8 cellular contexts compared by ENCODE assay signal in genomic region chrX:50988649-50989048, GRCh38.
A peak's percentile ranks its signal among the peaks of the same experiment; 100 is the strongest.
DNase-seq lines count a peak whose midpoint lies in the region; ATAC-seq and TF ChIP-seq lines count a peak whose summit lies in the region.

No MANE protein-coding gene starts in this region.

- intact Hi-C loops in spleen (cut with DNase I; ENCODE audit: low total_unique reads), result loop anchor here (10.0 kb wide), 1 partner anchor 294 kb away; no protein-coding TSS in a partner anchor
- intact Hi-C loops in gastrocnemius medialis (cut with DNase I; ENCODE audit: low total_unique reads), result no loop called here

- TF ChIP-seq POLR2A in spleen (IDR thresholded peaks at IDR 0.05) (no peak), gastrocnemius medialis (IDR thresholded peaks at IDR 0.05) (no peak)

- ATAC-seq in GM19463 (IDR thresholded peaks at IDR 0.05; ENCODE audit: unreplicated experiment), result peak; percentile 63
- peak; percentile 62 for ATAC-seq in foreskin keratinocyte
- no peak for ATAC-seq in GM19452 (IDR thresholded peaks at IDR 0.05; ENCODE audit: unreplicated experiment)
- no peak for ATAC-seq in gastrocnemius medialis

- H3K4me1 Mint-ChIP-seq in immature natural killer cell, result no peaks in the 10 kb centered on the region

- H3K27me3 ChIP-seq in SJCRH30 (no peaks in the 10 kb centered on the region), foreskin keratinocyte (no peaks in the 10 kb centered on the region), spleen (replicated peaks in 1 of 7) (peaks cover 0 to 10% (median 0%) of the 10 kb centered on the region in 7 donors), gastrocnemius medialis (peaks cover 0 to 9% (median 0%) of the 10 kb centered on the region in 3 donors)

- H3K27ac Mint-ChIP-seq in immature natural killer cell, result no peak overlapping the region

- no peak overlapping the region for H3K4me3 Mint-ChIP-seq in immature natural killer cell

- in situ Hi-C loops in gastrocnemius medialis (cut with MboI; ENCODE audit: low sequenced_read_pairs in 4 of 4), result no loop called here

- no peaks in the 10 kb centered on the region for H3K36me3 Mint-ChIP-seq in immature natural killer cell

- H3K27me3 Mint-ChIP-seq in immature natural killer cell (ENCODE audit: low read depth in 3 of 3), result peaks cover 2 to 18% (median 3%) of the 10 kb centered on the region in 3 donors

- H3K9me3 ChIP-seq in SJCRH30 (replicated peaks) (no peaks in the 10 kb centered on the region), spleen (no peaks in the 10 kb centered on the region), gastrocnemius medialis (no peaks in the 10 kb centered on the region)

- H3K27ac ChIP-seq in SJCRH30 (no peak overlapping the region), foreskin keratinocyte (no peak overlapping the region), spleen (no peak overlapping the region), gastrocnemius medialis (no peak overlapping the region)

- H3K36me3 ChIP-seq in SJCRH30 (no peaks in the 10 kb centered on the region), spleen (no peaks in the 10 kb centered on the region), gastrocnemius medialis (no peaks in the 10 kb centered on the region)

- H3K9me3 Mint-ChIP-seq in immature natural killer cell, result no peaks in the 10 kb centered on the region

- H3K4me3 ChIP-seq in SJCRH30 (no peak overlapping the region), spleen (no peak overlapping the region), gastrocnemius medialis (no peak overlapping the region)

- H3K4me1 ChIP-seq in SJCRH30, result no peaks in the 10 kb centered on the region
- H3K4me1 ChIP-seq in foreskin keratinocyte, result no peaks in the 10 kb centered on the region
- H3K4me1 ChIP-seq in spleen, result no peaks in the 10 kb centered on the region
- H3K4me1 ChIP-seq in gastrocnemius medialis, result no peaks in the 10 kb centered on the region

- peak; percentile 1 for DNase-seq in CD1c-positive myeloid dendritic cell (ENCODE audit: extremely low spot score)
- peak; percentile 14 to 53 for DNase-seq in SJCRH30
- DNase-seq in foreskin keratinocyte, result no peak
- DNase-seq in spleen, result no peak
- no peak for DNase-seq in immature natural killer cell
- no peak for DNase-seq in gastrocnemius medialis

- TF ChIP-seq CTCF in foreskin keratinocyte (conservative IDR thresholded peaks at IDR 0.05) (peak; percentile 63), spleen (IDR thresholded peaks at IDR 0.05 in 8 of 11, conservative IDR thresholded peaks at IDR 0.05 in 3 of 11) (peak in 8 of 11 experiments; percentile 5 to 51 (median 23)), gastrocnemius medialis (IDR thresholded peaks at IDR 0.05 in 4 of 5, conservative IDR thresholded peaks at IDR 0.05 in 1 of 5) (peak in 2 of 5 experiments; percentile 19 to 34)

- 21 to 56% (median 46%) methylated on average over 2 of the region's 2 CpGs for WGBS in spleen, 5 donors

Comparison
In these comparisons a context has a peak if more than half of its experiments do, and no peak if none do; other contexts are left out.
1. DNase-seq: peak in CD1c-positive myeloid dendritic cell (single experiment) and SJCRH30 (2 of 2); none in foreskin keratinocyte (0 of 2), spleen (single experiment), immature natural killer cell (0 of 3) and gastrocnemius medialis (0 of 2).
2. ATAC-seq: peak in GM19463 (single experiment) and foreskin keratinocyte (single experiment); none in GM19452 (single experiment) and gastrocnemius medialis (0 of 2).